In the genomic region with DNA sequence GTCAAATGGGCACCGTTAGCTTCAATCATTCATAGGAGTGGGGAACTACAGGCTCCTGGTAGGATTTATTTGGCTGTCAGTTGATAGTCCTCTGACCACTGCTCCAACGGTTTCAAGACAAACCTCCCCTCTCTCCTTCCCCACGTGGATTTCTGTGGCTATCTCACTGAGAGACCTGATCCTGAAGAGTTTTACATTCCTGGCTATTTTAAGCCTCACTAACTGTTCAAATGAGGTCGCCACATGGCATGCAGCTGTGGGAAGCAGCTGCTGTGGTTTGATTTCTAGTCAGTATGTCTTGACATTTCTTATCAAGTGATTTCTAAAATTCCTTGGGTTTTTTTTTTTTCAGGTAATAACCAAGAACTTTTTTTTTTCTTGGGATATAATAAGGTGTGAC, we compare ENCODE assay signal across 13 cellular contexts. TPM values are rescaled to one million over a fixed set of nuclear protein-coding genes. Genes with fewer than 3 reads are reported as not detected.
DNase-seq lines count a peak whose midpoint lies in the region; ATAC-seq, FAIRE-seq and TF ChIP-seq lines count a peak whose summit lies in the region.
"Had no signal": no experiment of that assay in that cellular context is flagged by ENCODE, and none has a peak within 500 bp of the region (broad histone marks: within the 10 kb centered on the region; RNA-seq: fewer than 3 reads in every experiment).

No MANE protein-coding gene starts in this region.

- no peak overlapping the region for H3K4me3 Mint-ChIP-seq in HFFc6
- H3K4me3 Mint-ChIP-seq in activated naive CD8-positive, alpha-beta T cell treated with anti-CD3 and anti-CD28 coated beads for 36 hours = no peak overlapping the region

- TF ChIP-seq CTCF in BJ (IDR thresholded peaks at IDR 0.05; ENCODE audit: insufficient read depth, low read depth, low read length) (no peak), HFFc6 (IDR thresholded peaks at IDR 0.05) (no peak)

- DNase-seq in BJ (ENCODE audit: low read depth) (peak; percentile 39), HFFc6 (peak; percentile 37), kidney glomerular epithelial cell (lab: John Stamatoyannopoulos, UW) (peak; percentile 35), HTR-8/SVneo (ENCODE audit: insufficient read length, low spot score) (no peak), mesenteric fat pad (ENCODE audit: low spot score) (no peak), GOT3 (lab: John Stamatoyannopoulos, UW) (no peak)
- no peak for DNase-seq in activated naive CD8-positive, alpha-beta T cell treated with anti-CD3 and anti-CD28 coated beads for 36 hours
- DNase-seq: Calu3; effector CD4-positive, alpha-beta T cell; NCI-H187 had no signal

- peaks cover 18% of the 10 kb centered on the region for H3K27me3 Mint-ChIP-seq in HFFc6 (ENCODE audit: insufficient read depth)
- H3K27me3 Mint-ChIP-seq in activated naive CD8-positive, alpha-beta T cell treated with anti-CD3 and anti-CD28 coated beads for 36 hours = no peaks in the 10 kb centered on the region

- ATAC-seq in HG02623 (IDR thresholded peaks at IDR 0.05; ENCODE audit: unreplicated experiment) = no peak

- H3K27ac Mint-ChIP-seq in HFFc6 = no peak overlapping the region
- H3K27ac Mint-ChIP-seq in activated naive CD8-positive, alpha-beta T cell treated with anti-CD3 and anti-CD28 coated beads for 36 hours = peak overlapping the region; percentile 94

- no peaks in the 10 kb centered on the region; the same call in 1 of the 2 replicates for H3K27me3 ChIP-seq in BJ (ENCODE audit: control insufficient read depth, insufficient read depth, low read length)
- H3K27me3 ChIP-seq: suprapubic skin had no signal

- POLR2A ChIA-PET in BJ (lab: Charles Lee) = no interaction called here

- peaks cover 25% of the 10 kb centered on the region for H3K4me1 Mint-ChIP-seq in HFFc6 (ENCODE audit: low read depth)
- H3K4me1 Mint-ChIP-seq in activated naive CD8-positive, alpha-beta T cell treated with anti-CD3 and anti-CD28 coated beads for 36 hours = peaks cover 61% of the 10 kb centered on the region

- no peaks in the 10 kb centered on the region; the same call in 1 of the 2 replicates for H3K36me3 ChIP-seq in BJ (ENCODE audit: control insufficient read depth, insufficient read depth, low read length)
- H3K36me3 ChIP-seq: suprapubic skin had no signal

- CTCF ChIA-PET in BJ (lab: Yijun Ruan, JAX) = interaction anchor here (1.2 kb wide), 1 partner anchor 8 kb away, joined by 3 read pairs; no protein-coding TSS in a partner anchor

- no peaks in the 10 kb centered on the region for H3K9me3 Mint-ChIP-seq in HFFc6
- peaks cover 5% of the 10 kb centered on the region for H3K9me3 Mint-ChIP-seq in activated naive CD8-positive, alpha-beta T cell treated with anti-CD3 and anti-CD28 coated beads for 36 hours

- no peak overlapping the region for H3K4me3 ChIP-seq in BJ (ENCODE audit: low read depth, low read length)
- H3K4me3 ChIP-seq: suprapubic skin had no signal

- no peaks in the 10 kb centered on the region for H3K36me3 Mint-ChIP-seq in HFFc6 (ENCODE audit: low read depth)
- H3K36me3 Mint-ChIP-seq in activated naive CD8-positive, alpha-beta T cell treated with anti-CD3 and anti-CD28 coated beads for 36 hours = peaks cover 13% of the 10 kb centered on the region

- no peak for FAIRE-seq in HTR-8/SVneo (lab: Jason Lieb, UNC)
- FAIRE-seq: islet of Langerhans had no signal

RNA-seq across cellular contexts. Expression of a gene that starts 38.3 kb away (rescaled TPM):
- polyA plus RNA-seq in BJ (2011; rRNA removed) = 0.20 and 0.26 TPM in 2 replicates
- 0.41 and 0.43 TPM in 2 replicates for polyA minus RNA-seq in BJ (2011; rRNA and poly(A)+ RNA removed)
- 1 to 10 TPM in 5 of 6 experiments, under 1 TPM in 1; 1.00 to 1.9 (median 1.3) TPM for total RNA-seq in HFFc6 (2021; fragmentation: NEBNext Ultra II Directional; extraction: Animal tissue kit (Norgen Biotek cat#: 25700))
- total RNA-seq in activated naive CD8-positive, alpha-beta T cell treated with anti-CD3 and anti-CD28 coated beads for 36 hours = 1 to 10 TPM; 9.7 to 9.9 TPM
- 1.8 TPM for total RNA-seq in mesenteric fat pad

Comparison
In these comparisons a context has a peak if more than half of its experiments do, and no peak if none do; other contexts are left out.
1. DNase-seq: peak in BJ (single experiment), HFFc6 (single experiment) and kidney glomerular epithelial cell (single experiment); none in activated naive CD8-positive, alpha-beta T cell treated with anti-CD3 and anti-CD28 coated beads for 36 hours (single experiment), HTR-8/SVneo (single experiment), mesenteric fat pad (single experiment) and GOT3 (single experiment).